ENCODE assay signal across 13 cellular contexts in genomic region chr10:97518601-97519043, GRCh38. TPM values are rescaled to one million over a fixed set of nuclear protein-coding genes. Genes with fewer than 3 reads are reported as not detected.
DNase-seq lines count a peak whose midpoint lies in the region; ATAC-seq and TF ChIP-seq lines count a peak whose summit lies in the region.
"Had no signal": no experiment of that assay in that cellular context is flagged by ENCODE, and none has a peak within 500 bp of the region (broad histone marks: within the 10 kb centered on the region; RNA-seq: fewer than 3 reads in every experiment).

No MANE protein-coding gene starts in this region.

- H3K4me3 ChIP-seq in BLaER1 treated with 17β-estradiol and CSF1 and Interleukin-3, amounts not matched to agents 10 nM and 100 nM, result no peak overlapping the region
- H3K4me3 ChIP-seq in Panc1 (ENCODE audit: low read depth in 2 of 2, low read length in 2 of 2), result no peak overlapping the region
- H3K4me3 ChIP-seq in esophagus muscularis mucosa, result no peak overlapping the region
- H3K4me3 ChIP-seq in neural cell (ENCODE audit: low read length), result peak overlapping the region; percentile 19

- no peaks in the 10 kb centered on the region for H3K9me2 ChIP-seq in neural cell (ENCODE audit: insufficient read depth, low read length)

- POLR2A ChIA-PET in Panc1 (lab: Charles Lee), result interaction anchor here (0.6 kb wide), 1 partner anchor 120 kb away, joined by 9 read pairs; no protein-coding TSS in a partner anchor

- ATAC-seq in Panc1, result no peak
- no peak for ATAC-seq in HG03439 (IDR thresholded peaks at IDR 0.05; ENCODE audit: unreplicated experiment)
- no peak for ATAC-seq in GM21515 (IDR thresholded peaks at IDR 0.05; ENCODE audit: unreplicated experiment)
- no peak for ATAC-seq in HG02981 (IDR thresholded peaks at IDR 0.05; ENCODE audit: unreplicated experiment)
- ATAC-seq in GM19397 (IDR thresholded peaks at IDR 0.05; ENCODE audit: unreplicated experiment), result no peak

- no peaks in the 10 kb centered on the region for H3K9me3 ChIP-seq in BLaER1 treated with 17β-estradiol and CSF1 and Interleukin-3, amounts not matched to agents 10 nM and 100 nM (replicated peaks in 1 of 11)
- H3K9me3 ChIP-seq in Panc1 (ENCODE audit: control insufficient read depth, insufficient read depth, low read depth, low read length) (no peaks in the 10 kb centered on the region), esophagus muscularis mucosa (no peaks in the 10 kb centered on the region), neural cell (ENCODE audit: low read length) (no peaks in the 10 kb centered on the region)

- 46% methylated on average over 2 of the region's 3 CpGs for WGBS in esophagus muscularis mucosa

- DNase-seq in Panc1 (ENCODE audit: low read depth, low spot score) (no peak), esophagus muscularis mucosa (ENCODE audit: extremely low spot score) (no peak)
- DNase-seq: activated naive CD4-positive, alpha-beta T cell; C1 segment of cervical spinal cord; hippocampal formation; NK-92 treated with Interleukin-12 subunit alpha and Interleukin-12 subunit beta, amount 100 ng/mL, for 24 hours had no signal

- peaks cover 0 to 98% (median 10%) of the 10 kb centered on the region in 11 experiments; a peak in 10 of 22 replicates for H4K20me1 ChIP-seq in BLaER1 treated with 17β-estradiol and CSF1 and Interleukin-3, amounts not matched to agents 10 nM and 100 nM
- no peaks in the 10 kb centered on the region for H4K20me1 ChIP-seq in neural cell (ENCODE audit: insufficient read depth)

- TF ChIP-seq EP300 in esophagus muscularis mucosa (IDR thresholded peaks at IDR 0.05), result no peak
- TF ChIP-seq EP300 in neural cell (conservative IDR thresholded peaks at IDR 0.05; ENCODE audit: poor library complexity, severe bottlenecking), result no peak

- H3K79me2 ChIP-seq in neural cell (replicated peaks; ENCODE audit: insufficient read depth, low read length), result no peaks in the 10 kb centered on the region

- H2AFZ ChIP-seq in neural cell (ENCODE audit: low read depth, low read length), result no peak overlapping the region

- H3K36me3 ChIP-seq in BLaER1 treated with 17β-estradiol and CSF1 and Interleukin-3, amounts not matched to agents 10 nM and 100 nM, result no peaks in the 10 kb centered on the region; a peak in 1 of 22 replicates
- no peaks in the 10 kb centered on the region for H3K36me3 ChIP-seq in Panc1 (ENCODE audit: control insufficient read depth, insufficient read depth, low read length)
- H3K36me3 ChIP-seq in esophagus muscularis mucosa, result no peaks in the 10 kb centered on the region
- H3K36me3 ChIP-seq in neural cell (ENCODE audit: insufficient read depth, low read length), result no peaks in the 10 kb centered on the region

- intact Hi-C loops in Panc1 (cut with micrococcal nuclease; ENCODE audit: unreplicated experiment) (no loop called here), esophagus muscularis mucosa (cut with DNase I) (no loop called here)

- peak overlapping the region in 1 of 11 experiments; percentile 39; a peak in 1 of 22 replicates for H3K9ac ChIP-seq in BLaER1 treated with 17β-estradiol and CSF1 and Interleukin-3, amounts not matched to agents 10 nM and 100 nM
- H3K9ac ChIP-seq in neural cell (ENCODE audit: low read length), result no peak overlapping the region

- no peaks in the 10 kb centered on the region for H3F3A ChIP-seq in neural cell (ENCODE audit: insufficient read depth, low read length, poor library complexity, severe bottlenecking)

- H3K4me1 ChIP-seq in BLaER1 treated with 17β-estradiol and CSF1 and Interleukin-3, amounts not matched to agents 10 nM and 100 nM, result peaks cover 31 to 46% (median 39%) of the 10 kb centered on the region in 10 experiments
- H3K4me1 ChIP-seq in Panc1 (ENCODE audit: control insufficient read depth, insufficient read depth, low read length) (peaks cover 23% of the 10 kb centered on the region), esophagus muscularis mucosa (peaks cover 20 to 39% (median 33%) of the 10 kb centered on the region in 4 donors)

- no peak overlapping the region for H3K27ac ChIP-seq in BLaER1 treated with 17β-estradiol and CSF1 and Interleukin-3, amounts not matched to agents 10 nM and 100 nM
- H3K27ac ChIP-seq in Panc1 (ENCODE audit: low read length), result peak overlapping the region; percentile 69
- peak overlapping the region; percentile 19 to 46 (median 34) for H3K27ac ChIP-seq in esophagus muscularis mucosa (replicated peaks in 1 of 4)
- peak overlapping the region; percentile 48 for H3K27ac ChIP-seq in neural cell (ENCODE audit: low read length)

- TF ChIP-seq CTCF in Panc1 (IDR thresholded peaks at IDR 0.05) (no peak), esophagus muscularis mucosa (IDR thresholded peaks at IDR 0.05) (no peak), neural cell (IDR thresholded peaks at IDR 0.05; ENCODE audit: poor library complexity, severe bottlenecking) (no peak)

- no peaks in the 10 kb centered on the region for H3K27me3 ChIP-seq in BLaER1 treated with 17β-estradiol and CSF1 and Interleukin-3, amounts not matched to agents 10 nM and 100 nM
- no peaks in the 10 kb centered on the region for H3K27me3 ChIP-seq in Panc1 (ENCODE audit: control insufficient read depth, insufficient read depth, low read length)
- H3K27me3 ChIP-seq in esophagus muscularis mucosa, result no peaks in the 10 kb centered on the region
- H3K27me3 ChIP-seq in neural cell (ENCODE audit: insufficient read depth, low read depth, low read length), result no peaks in the 10 kb centered on the region

- no peak for TF ChIP-seq RAD21 in neural cell (conservative IDR thresholded peaks at IDR 0.05)

- BruUV-seq in Panc1 (replicated peaks; lab: Mats Ljungman, UMichigan), result no TSS peak

- CTCF ChIA-PET in Panc1 (lab: Charles Lee), result no interaction called here

- H3K4me2 ChIP-seq in BLaER1 treated with 17β-estradiol and CSF1 and Interleukin-3, amounts not matched to agents 10 nM and 100 nM, result peak overlapping the region; percentile 48 to 82 (median 61)
- H3K4me2 ChIP-seq in neural cell (ENCODE audit: low read length), result no peak overlapping the region

- in situ Hi-C loops in Panc1 (cut with HindIII; ENCODE audit: low pct_unique_long_range_greater_than_20kb, low sequenced_read_pairs), result no loop called here

- no peak for TF ChIP-seq POLR2A in esophagus muscularis mucosa (IDR thresholded peaks at IDR 0.05; ENCODE audit: low read depth)

TF ChIP-seq in neural cell, 6 proteins besides CTCF, POLR2A, EP300 and RAD21:
- TF ChIP-seq MXI1 (conservative IDR thresholded peaks at IDR 0.05; ENCODE audit: poor library complexity, severe bottlenecking), result no peak
- no peak for TF ChIP-seq TAF1 (IDR thresholded peaks at IDR 0.05; ENCODE audit: low read depth)
- TF ChIP-seq SMC3 (conservative IDR thresholded peaks at IDR 0.05; ENCODE audit: poor library complexity), result no peak
- no peak for TF ChIP-seq REST (IDR thresholded peaks at IDR 0.05; ENCODE audit: borderline replicate concordance)
- no peak for TF ChIP-seq EZH2 (IDR thresholded peaks at IDR 0.05; ENCODE audit: borderline replicate concordance, insufficient read depth, low read length, poor library complexity, severe bottlenecking)
- TF ChIP-seq POLR2AphosphoS5 (IDR thresholded peaks at IDR 0.05), result no peak

RNA-seq across cellular contexts. Expression of gene UBTD1, which starts 19.9 kb away (rescaled TPM):
- total RNA-seq in Panc1 (2021; ENCODE audit: unreplicated experiment) (55.6 TPM), esophagus muscularis mucosa (10 to 100 TPM in 3 of 4 donors, 1 to 10 TPM in 1; 4.2 to 18.4 (median 14.1) TPM)
- 63.0 TPM for polyA plus RNA-seq in Panc1 (2012; ENCODE audit: insufficient read length)
- polyA plus RNA-seq in neural cell, result 2.8 and 3.3 TPM in 2 replicates
- 1.5 and 2.2 TPM in 2 replicates for polyA minus RNA-seq in neural cell

RNA-seq across cellular contexts. Expression of gene MMS19, which starts 20.4 kb away (rescaled TPM):
- total RNA-seq in Panc1 (2021; ENCODE audit: unreplicated experiment) (83.3 TPM), esophagus muscularis mucosa (10 to 100 TPM; 46.9 to 51.4 (median 48.6) TPM)
- polyA plus RNA-seq in Panc1 (2012; ENCODE audit: insufficient read length), result 81.5 TPM
- 49.8 and 54.1 TPM in 2 replicates for polyA plus RNA-seq in neural cell
- polyA minus RNA-seq in neural cell, result 57.4 and 61.4 TPM in 2 replicates

RNA-seq across cellular contexts. Expression of gene ANKRD2, which starts 54.0 kb away (rescaled TPM):
- 0.98 TPM for total RNA-seq in Panc1 (2021; ENCODE audit: unreplicated experiment)
- 0.56 TPM for polyA plus RNA-seq in Panc1 (2012; ENCODE audit: insufficient read length)
- 1 to 10 TPM in 2 of 4 donors, under 1 TPM in 1, not detected in 1; 0.33 to 1.6 (median 1.2) TPM for total RNA-seq in esophagus muscularis mucosa
- polyA plus RNA-seq in neural cell, result not detected in 2 replicates
- not detected in 2 replicates for polyA minus RNA-seq in neural cell
- total RNA-seq: T-helper 1 cell treated with Interleukin-12 subunit alpha and Interleukin-12 subunit beta and Interleukin-4 antibody, amounts not matched to agents 30 ng/mL and 1 ng/mL, for 36 hours had no signal

Comparison
In these comparisons a context has a peak if more than half of its experiments do, and no peak if none do; other contexts are left out.
1. H3K27ac ChIP-seq: peak in Panc1 (single experiment), esophagus muscularis mucosa (4 of 4) and neural cell (single experiment); none in BLaER1 treated with 17β-estradiol and CSF1 and Interleukin-3, amounts not matched to agents 10 nM and 100 nM (0 of 11).